In genomic region chr12:58764100-58764953, GRCh38 we compare ENCODE assay signal across 16 cellular contexts.
DNase-seq lines count a peak whose midpoint lies in the region; ATAC-seq, FAIRE-seq and TF ChIP-seq lines count a peak whose summit lies in the region.
"Had no signal": no experiment of that assay in that cellular context is flagged by ENCODE, and none has a peak within 500 bp of the region (broad histone marks: within the 10 kb centered on the region; RNA-seq: fewer than 3 reads in every experiment).

No MANE protein-coding gene starts in this region.

- peak; percentile 72 for ATAC-seq in GM18511 (IDR thresholded peaks at IDR 0.05; ENCODE audit: unreplicated experiment)
- ATAC-seq: esophagus mucosa had no signal

- DNase-seq in M059J (ENCODE audit: low read depth) (peak; percentile 42), fibroblast of gingiva (ENCODE audit: low read depth) (peak; percentile 40), progenitor cell of endocrine pancreas (ENCODE audit: low spot score, unreplicated experiment) (no peak), GM20000 (ENCODE audit: low spot score) (no peak), posterior cingulate gyrus (no peak), D721Med (ENCODE audit: insufficient read length, low spot score) (no peak)
- DNase-seq: activated CD8-positive, alpha-beta memory T cell treated with anti-CD3 and anti-CD28 coated beads for 24 hours; CD4-positive, alpha-beta memory T cell; dermis blood vessel endothelial cell; left ventricle myocardium inferior; NCI-H1105 treated with DMSO at 0.1 percent for 48 hours; NCI-H526 had no signal

- no peak overlapping the region for H3K4me3 Mint-ChIP-seq in progenitor cell of endocrine pancreas (ENCODE audit: low read depth)
- H3K4me3 Mint-ChIP-seq: CD4-positive, alpha-beta memory T cell had no signal

- peaks cover 10% of the 10 kb centered on the region for H3K9me3 Mint-ChIP-seq in progenitor cell of endocrine pancreas (ENCODE audit: low read depth)

- intact Hi-C loops in posterior cingulate gyrus (cut with DNase I): no loop called here

- TF ChIP-seq CTCF in progenitor cell of endocrine pancreas (IDR thresholded peaks at IDR 0.05; ENCODE audit: unreplicated experiment) (no peak), GM20000 (IDR thresholded peaks at IDR 0.05; ENCODE audit: extremely low read depth, missing control alignments) (no peak), D721Med (IDR thresholded peaks at IDR 0.05; ENCODE audit: insufficient read depth, missing control alignments) (no peak)

- peak overlapping the region; percentile 87 for H3K27ac Mint-ChIP-seq in progenitor cell of endocrine pancreas

- H3K4me1 Mint-ChIP-seq in progenitor cell of endocrine pancreas (ENCODE audit: low read depth): peaks cover 72% of the 10 kb centered on the region
- H3K4me1 Mint-ChIP-seq: CD4-positive, alpha-beta memory T cell had no signal

- no peaks in the 10 kb centered on the region for H3K27me3 Mint-ChIP-seq in progenitor cell of endocrine pancreas
- H3K27me3 Mint-ChIP-seq: CD4-positive, alpha-beta memory T cell had no signal

- no peak for FAIRE-seq in D721Med (lab: Jason Lieb, UNC)
- FAIRE-seq: G401.6, H1 had no signal

- H3K36me3 Mint-ChIP-seq in progenitor cell of endocrine pancreas (ENCODE audit: insufficient read depth): peaks cover 12% of the 10 kb centered on the region
- H3K36me3 Mint-ChIP-seq: CD4-positive, alpha-beta memory T cell had no signal

Comparison
In these comparisons a context has a peak if more than half of its experiments do, and no peak if none do; other contexts are left out.
1. DNase-seq: peak in M059J (single experiment) and fibroblast of gingiva (single experiment); none in progenitor cell of endocrine pancreas (single experiment), GM20000 (single experiment), posterior cingulate gyrus (0 of 10) and D721Med (single experiment).